ENCODE assay signal across 9 cellular contexts in genomic region chr3:107235193-107235922, GRCh38.
DNase-seq lines count a peak whose midpoint lies in the region; ATAC-seq and TF ChIP-seq lines count a peak whose summit lies in the region.
"Had no signal": no experiment of that assay in that cellular context is flagged by ENCODE, and none has a peak within 500 bp of the region (broad histone marks: within the 10 kb centered on the region; RNA-seq: fewer than 3 reads in every experiment).

No MANE protein-coding gene starts in this region.

- H3K9me3 ChIP-seq in WERI-Rb-1 (ENCODE audit: severe bottlenecking) (no peaks in the 10 kb centered on the region), right atrium auricular region (no peaks in the 10 kb centered on the region), spleen (no peaks in the 10 kb centered on the region)

- H3K27ac ChIP-seq in WERI-Rb-1 = no peak overlapping the region
- H3K27ac ChIP-seq in right atrium auricular region = peak overlapping the region; percentile 48 to 68
- peak overlapping the region; percentile 23 to 74 (median 42) for H3K27ac ChIP-seq in spleen
- H3K27ac ChIP-seq: cardiac muscle cell had no signal

- H3K27me3 ChIP-seq in WERI-Rb-1 (ENCODE audit: insufficient read depth, low read depth, severe bottlenecking) (no peaks in the 10 kb centered on the region), right atrium auricular region (no peaks in the 10 kb centered on the region), spleen (replicated peaks in 1 of 7) (no peaks in the 10 kb centered on the region)
- H3K27me3 ChIP-seq: cardiac muscle cell had no signal

- DNase-seq in A172 (ENCODE audit: low spot score) (peak; percentile 41), WERI-Rb-1 (peak; percentile 21), right atrium auricular region (ENCODE audit: low spot score) (no peak), spleen (no peak), NCI-H2171 treated with DMSO at 0.1 percent for 48 hours (lab: John Stamatoyannopoulos, UW) (no peak), NCI-H69 (lab: John Stamatoyannopoulos, UW) (no peak)
- DNase-seq in activated CD4-positive, alpha-beta T cell treated with anti-CD3 and anti-CD28 coated beads for 48 hours = no peak

- intact Hi-C loops in spleen (cut with DNase I; ENCODE audit: low total_unique reads) = loop anchor here (10.0 kb wide), 1 partner anchor 1249 kb away; no protein-coding TSS in a partner anchor

- ATAC-seq in GM19438 (IDR thresholded peaks at IDR 0.05; ENCODE audit: low read depth, unreplicated experiment) = peak; percentile 2

- WGBS in spleen, 5 donors = 49 to 75% (median 57%) methylated on average over 13 of the region's 13 CpGs

- no peak for TF ChIP-seq POLR2A in spleen (IDR thresholded peaks at IDR 0.05)

- peaks cover 0 to 17% of the 10 kb centered on the region in 2 donors for H3K4me1 ChIP-seq in right atrium auricular region
- peaks cover 0 to 25% (median 14%) of the 10 kb centered on the region in 6 donors for H3K4me1 ChIP-seq in spleen

- H3K4me3 ChIP-seq in WERI-Rb-1 (ENCODE audit: low read depth, low read length) = peak overlapping the region; percentile 62
- H3K4me3 ChIP-seq in right atrium auricular region = peak overlapping the region; percentile 30 to 45
- peak overlapping the region; percentile 0 to 65 (median 30) for H3K4me3 ChIP-seq in spleen
- H3K4me3 ChIP-seq: cardiac muscle cell had no signal

- TF ChIP-seq CTCF in WERI-Rb-1 (IDR thresholded peaks at IDR 0.05; ENCODE audit: low read depth, low read length) = no peak
- TF ChIP-seq CTCF in right atrium auricular region (IDR thresholded peaks at IDR 0.05) = no peak
- no peak for TF ChIP-seq CTCF in spleen (IDR thresholded peaks at IDR 0.05 in 8 of 11, conservative IDR thresholded peaks at IDR 0.05 in 3 of 11)

- H3K36me3 ChIP-seq in WERI-Rb-1 (no peaks in the 10 kb centered on the region), right atrium auricular region (no peaks in the 10 kb centered on the region), spleen (no peaks in the 10 kb centered on the region)
- H3K36me3 ChIP-seq: cardiac muscle cell had no signal

Comparison
In these comparisons a context has a peak if more than half of its experiments do, and no peak if none do; other contexts are left out.
1. DNase-seq: peak in A172 (single experiment) and WERI-Rb-1 (single experiment); none in right atrium auricular region (single experiment), spleen (single experiment), NCI-H2171 treated with DMSO at 0.1 percent for 48 hours (single experiment), NCI-H69 (single experiment) and activated CD4-positive, alpha-beta T cell treated with anti-CD3 and anti-CD28 coated beads for 48 hours (single experiment).
2. Peak in every context shown above with its lines, with median percentiles within 50 percentile points of each other: H3K4me3 ChIP-seq.